ENCODE assay signal across 22 cellular contexts in genomic region chr11:19669511-19669910, GRCh38. TPM values are rescaled to one million over a fixed set of nuclear protein-coding genes. Genes with fewer than 3 reads are reported as not detected.
DNase-seq lines count a peak whose midpoint lies in the region; ATAC-seq, FAIRE-seq and TF ChIP-seq lines count a peak whose summit lies in the region.
"Had no signal": no experiment of that assay in that cellular context is flagged by ENCODE, and none has a peak within 500 bp of the region (broad histone marks: within the 10 kb centered on the region; RNA-seq: fewer than 3 reads in every experiment).

No MANE protein-coding gene starts in this region.

- ATAC-seq in A549 (no peak), GM18511 (IDR thresholded peaks at IDR 0.05; ENCODE audit: unreplicated experiment) (no peak), GM21786 (IDR thresholded peaks at IDR 0.05; ENCODE audit: unreplicated experiment) (no peak)

- CTCF ChIA-PET in A549 (lab: Yijun Ruan, JAX) = interaction anchor here (1.1 to 2.1 kb wide), 3 partner anchors 9 to 70 kb away, joined by 3 to 5 read pairs (median 4); no protein-coding TSS in a partner anchor
- CTCF ChIA-PET in PC-9 (lab: Charles Lee) = interaction anchor here (0.6 kb wide), 1 partner anchor 234 kb away, joined by 3 read pairs; no protein-coding TSS in a partner anchor

- intact Hi-C loops in PC-9 (cut with micrococcal nuclease; ENCODE audit: unreplicated experiment) = loop anchor here (5.0 kb wide), 1 partner anchor 53 kb away; no protein-coding TSS in a partner anchor

- TF ChIP-seq RAD21 in A549 (conservative IDR thresholded peaks at IDR 0.05 in 1 of 2, IDR thresholded peaks at IDR 0.05 in 1 of 2) = no peak

- TF ChIP-seq POLR2A in A549 (IDR thresholded peaks at IDR 0.05; ENCODE audit: low read length) = no peak

- peaks cover 22% of the 10 kb centered on the region; the same call in 1 of the 2 replicates for H3F3A ChIP-seq in PC-9 (ENCODE audit: insufficient read depth, low read depth)

- H3K36me3 ChIP-seq in PC-9 (ENCODE audit: low read depth) (no peaks in the 10 kb centered on the region), esophagus (ENCODE audit: control insufficient read depth in 2 of 2, insufficient read depth in 2 of 2, low read length in 1 of 2) (no peaks in the 10 kb centered on the region), stomach smooth muscle (ENCODE audit: control insufficient read depth in 2 of 2, insufficient read depth in 2 of 2, low read length in 2 of 2) (no peaks in the 10 kb centered on the region)

- H3K27me3 ChIP-seq in PC-9 (ENCODE audit: insufficient read depth, low read depth) (no peaks in the 10 kb centered on the region), esophagus (ENCODE audit: control insufficient read depth in 1 of 2, insufficient read depth in 2 of 2, low read length in 2 of 2) (no peaks in the 10 kb centered on the region), stomach smooth muscle (ENCODE audit: control insufficient read depth in 1 of 2, insufficient read depth in 2 of 2, low read length in 2 of 2) (no peaks in the 10 kb centered on the region)

- POLR2A ChIA-PET in A549 (lab: Yijun Ruan, JAX) = no interaction called here
- POLR2A ChIA-PET in PC-9 (lab: Charles Lee; ENCODE audit: unreplicated experiment) = no interaction called here

- no peak for DNase-seq in A549 (ENCODE audit: low read depth in 1 of 2, low spot score in 1 of 2)
- no peak for DNase-seq in PC-9
- DNase-seq in activated CD4-positive, alpha-beta T cell treated with anti-CD3 and anti-CD28 coated beads for 4 hours = no peak
- DNase-seq: CD4-positive, alpha-beta T cell; COR-L47; DMS79; GM23248; H9; KBM-7; NCI-H1092; NCI-H1436; NCI-H2029; NCI-H2171 treated with DMSO at 0.1 percent for 48 hours; NCI-H524 treated with DMSO at 0.1 percent for 48 hours; NCI-H82; Right ventricle myocardium superior had no signal

- TF ChIP-seq CTCF in A549 (IDR thresholded peaks at IDR 0.05) (no peak), PC-9 (conservative IDR thresholded peaks at IDR 0.05) (no peak)

- H3K4me3 ChIP-seq in A549 (no peak overlapping the region), PC-9 (no peak overlapping the region), esophagus (ENCODE audit: low read depth in 1 of 2, low read length in 2 of 2) (no peak overlapping the region), stomach smooth muscle (ENCODE audit: low read length in 2 of 2) (no peak overlapping the region)
- H3K4me3 ChIP-seq: GM23248 had no signal

- no peaks in the 10 kb centered on the region for H3K79me2 ChIP-seq in PC-9 (ENCODE audit: low read depth)

- no peak for FAIRE-seq in A549 (lab: Jason Lieb, UNC)
- FAIRE-seq: A204.1, RCC 7860 had no signal

- H4K20me1 ChIP-seq in PC-9 (ENCODE audit: insufficient read depth) = no peaks in the 10 kb centered on the region

- H2AFZ ChIP-seq in PC-9 = no peak overlapping the region

- H3K4me2 ChIP-seq in A549 (peak overlapping the region; percentile 42), PC-9 (no peak overlapping the region)

- no TSS peak for BruUV-seq in PC-9 (replicated peaks; lab: Mats Ljungman, UMichigan)

- WGBS in A549 (ENCODE audit: missing lambda C conversion rate) = 86% methylated on average over 1 of the region's 1 CpG
- WGBS in esophagus, 2 donors = 96 to 100% methylated on average over 1 of the region's 1 CpG

- H3K27ac ChIP-seq in A549 (peak overlapping the region; percentile 62 to 73), PC-9 (peak overlapping the region; percentile 90), esophagus (ENCODE audit: low read depth in 2 of 2, low read length in 1 of 2) (peak overlapping the region; percentile 72 to 89), stomach smooth muscle (ENCODE audit: low read length) (peak overlapping the region; percentile 62)

- TF ChIP-seq EP300 in A549 (IDR thresholded peaks at IDR 0.05) = no peak

- H3K9me3 ChIP-seq in A549 (no peaks in the 10 kb centered on the region), PC-9 (ENCODE audit: insufficient read depth, low read depth) (no peaks in the 10 kb centered on the region), esophagus (ENCODE audit: control insufficient read depth in 2 of 2, insufficient read depth in 1 of 2, low read depth in 1 of 2, low read length in 1 of 2) (no peaks in the 10 kb centered on the region), stomach smooth muscle (ENCODE audit: control insufficient read depth in 2 of 2, low read length in 2 of 2) (no peaks in the 10 kb centered on the region)

- H3K4me1 ChIP-seq in A549 (peaks cover 50% of the 10 kb centered on the region), PC-9 (replicated peaks; ENCODE audit: insufficient read depth) (peaks cover 45% of the 10 kb centered on the region), esophagus (ENCODE audit: control insufficient read depth in 2 of 2, insufficient read depth in 2 of 2, low read length in 1 of 2) (peaks cover 2 to 37% of the 10 kb centered on the region in 2 donors), stomach smooth muscle (ENCODE audit: control insufficient read depth, insufficient read depth, low read length) (peaks cover 47% of the 10 kb centered on the region)

- no peaks in the 10 kb centered on the region for H3K9me2 ChIP-seq in PC-9 (ENCODE audit: insufficient read depth)

- H3K9ac ChIP-seq in stomach smooth muscle (ENCODE audit: low read length in 2 of 2) = no peak overlapping the region

TF ChIP-seq in A549, 52 proteins besides CTCF, POLR2A, EP300 and RAD21:
- TF ChIP-seq, protein P1, sequence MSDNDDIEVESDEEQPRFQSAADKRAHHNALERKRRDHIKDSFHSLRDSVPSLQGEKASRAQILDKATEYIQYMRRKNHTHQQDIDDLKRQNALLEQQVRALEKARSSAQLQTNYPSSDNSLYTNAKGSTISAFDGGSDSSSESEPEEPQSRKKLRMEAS (IDR thresholded peaks at IDR 0.05) = no peak
- TF ChIP-seq RFX5 (IDR thresholded peaks at IDR 0.05) (no peak), JUN (IDR thresholded peaks at IDR 0.05) (no peak), HOXA7 (CRISPR knock-in tag; IDR thresholded peaks at IDR 0.05) (no peak), KDM1A (IDR thresholded peaks at IDR 0.05; ENCODE audit: low read depth) (no peak), HEYL (CRISPR knock-in tag; IDR thresholded peaks at IDR 0.05) (no peak), FOSB (CRISPR knock-in tag; IDR thresholded peaks at IDR 0.05) (no peak), ZC3H11A (IDR thresholded peaks at IDR 0.05) (no peak), EHMT2 (IDR thresholded peaks at IDR 0.05; ENCODE audit: low read depth) (no peak), PBX3 (IDR thresholded peaks at IDR 0.05) (no peak), HDAC2 (IDR thresholded peaks at IDR 0.05) (no peak), CEBPB (IDR thresholded peaks at IDR 0.05) (no peak), SREBF2 (IDR thresholded peaks at IDR 0.05) (no peak), FOXS1 (CRISPR knock-in tag; IDR thresholded peaks at IDR 0.05) (no peak), TFCP2L1 (CRISPR knock-in tag; IDR thresholded peaks at IDR 0.05) (no peak), HOXB13 (CRISPR knock-in tag; IDR thresholded peaks at IDR 0.05; ENCODE audit: low read depth) (no peak), CBX2 (IDR thresholded peaks at IDR 0.05; ENCODE audit: borderline replicate concordance, low read depth) (no peak), TP53 (CRISPR knock-in tag; IDR thresholded peaks at IDR 0.05) (no peak), CBX8 (IDR thresholded peaks at IDR 0.05) (no peak)
- TF ChIP-seq, protein P2, sequence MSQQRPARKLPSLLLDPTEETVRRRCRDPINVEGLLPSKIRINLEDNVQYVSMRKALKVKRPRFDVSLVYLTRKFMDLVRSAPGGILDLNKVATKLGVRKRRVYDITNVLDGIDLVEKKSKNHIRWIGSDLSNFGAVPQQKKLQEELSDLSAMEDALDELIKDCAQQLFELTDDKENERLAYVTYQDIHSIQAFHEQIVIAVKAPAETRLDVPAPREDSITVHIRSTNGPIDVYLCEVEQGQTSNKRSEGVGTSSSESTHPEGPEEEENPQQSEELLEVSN (IDR thresholded peaks at IDR 0.05; ENCODE audit: borderline replicate concordance, low read depth) = no peak

RNA-seq across cellular contexts. Expression of gene NAV2, which starts 43.1 kb away (rescaled TPM):
- polyA plus RNA-seq in A549 (2011; rRNA removed) (19.8 and 27.6 TPM in 2 replicates), A549 (2017; fragmentation: RNase III; extraction: RNeasy Plus Mini Kit Qiagen cat#74134 plus additional on column Dnase treatment) (4.9 to 6.2 TPM (median 4.9 TPM) in 3 replicates), esophagus (1 to 10 TPM; 4.3 to 9.7 TPM)
- polyA plus RNA-seq in A549 (2012; cell fraction: cytosol; rRNA removed) = 5.7 and 7.0 TPM in 2 replicates
- polyA plus RNA-seq in A549 (2012; cell fraction: nucleus; rRNA removed) = 13.3 and 14.1 TPM in 2 replicates
- 69.8 and 79.2 TPM in 2 replicates for polyA minus RNA-seq in A549 (2011; rRNA and poly(A)+ RNA removed)
- total RNA-seq in PC-9 (2021) = 22.9 and 23.3 TPM in 2 replicates
